Comparison of ENCODE assay signal across 1 cellular context in genomic region chr9:35161713-35162604, GRCh38.
TF ChIP-seq lines count a peak whose summit lies in the region.

UNC13B (plus strand) TSS chr9:35162009; CDS start chr9:35162284, 275 bp downstream.

TF ChIP-seq in HepG2, 621 proteins besides CTCF, POLR2A, EP300 and RAD21 (continued from another document and continues in another):
- TF ChIP-seq CENPX (CRISPR knock-in tag; IDR thresholded peaks at IDR 0.05) (no peak), EZH2 (conservative IDR thresholded peaks at IDR 0.05; ENCODE audit: low read depth, low read length) (no peak), HNRNPH1 (optimal IDR thresholded peaks at IDR 0.05; ENCODE audit: low read depth, low read length) (no peak), CEBPG (CRISPR knock-in tag; IDR thresholded peaks at IDR 0.05) (peak; percentile 2; the same call in 1 of the 2 replicates), ZNF564 (CRISPR knock-in tag; IDR thresholded peaks at IDR 0.05) (no peak), PRDM15 (CRISPR knock-in tag; IDR thresholded peaks at IDR 0.05) (0 out of 2 replicates have a peak, but pooled peaks have one; percentile 50), ZNF574 (CRISPR knock-in tag; IDR thresholded peaks at IDR 0.05) (peak; percentile 96), ZSCAN22 (CRISPR knock-in tag; IDR thresholded peaks at IDR 0.05) (no peak), MED1 (CRISPR knock-in tag; IDR thresholded peaks at IDR 0.05) (peak; percentile 71), ZNF468 (CRISPR knock-in tag; IDR thresholded peaks at IDR 0.05) (no peak), ZNF550 (CRISPR knock-in tag; IDR thresholded peaks at IDR 0.05; ENCODE audit: borderline replicate concordance) (peak; percentile 96), ZNF121 (CRISPR knock-in tag; IDR thresholded peaks at IDR 0.05) (no peak), ZNF234 (CRISPR knock-in tag; conservative IDR thresholded peaks at IDR 0.05) (0 out of 2 replicates have a peak, but pooled peaks have one; percentile 61), MLLT10 (CRISPR knock-in tag; IDR thresholded peaks at IDR 0.05) (no peak), NR3C1 (CRISPR knock-in tag; IDR thresholded peaks at IDR 0.05) (no peak), THYN1 (CRISPR knock-in tag; IDR thresholded peaks at IDR 0.05; ENCODE audit: borderline replicate concordance, low read depth) (no peak), ADNP (CRISPR knock-in tag; IDR thresholded peaks at IDR 0.05) (no peak), HNRNPL (IDR thresholded peaks at IDR 0.05; ENCODE audit: low read depth, low read length) (no peak), KDM4B (CRISPR knock-in tag; IDR thresholded peaks at IDR 0.05) (peak; percentile 37), SP4 (CRISPR knock-in tag; IDR thresholded peaks at IDR 0.05) (peak; percentile 91), YEATS4 (CRISPR knock-in tag; IDR thresholded peaks at IDR 0.05; ENCODE audit: borderline replicate concordance) (peak; percentile 69; the same call in 1 of the 2 replicates), ZFP82 (CRISPR knock-in tag; IDR thresholded peaks at IDR 0.05; ENCODE audit: borderline replicate concordance) (no peak), XRCC5 (optimal IDR thresholded peaks at IDR 0.05; ENCODE audit: low read length) (peak; percentile 50), ZNF224 (CRISPR knock-in tag; IDR thresholded peaks at IDR 0.05) (no peak), JUND (CRISPR knock-in tag; IDR thresholded peaks at IDR 0.05) (peak; percentile 81; the same call in 1 of the 2 replicates), ZNF350 (CRISPR knock-in tag; IDR thresholded peaks at IDR 0.05; ENCODE audit: borderline replicate concordance, low read depth) (peak; percentile 98), NFKBIZ (CRISPR knock-in tag; IDR thresholded peaks at IDR 0.05) (no peak), PBX2 (CRISPR knock-in tag; IDR thresholded peaks at IDR 0.05) (no peak), ZNF598 (CRISPR knock-in tag; IDR thresholded peaks at IDR 0.05; ENCODE audit: borderline replicate concordance) (peak; percentile 94; the same call in 1 of the 2 replicates), ZNF589 (CRISPR knock-in tag; conservative IDR thresholded peaks at IDR 0.05) (peak; percentile 53; the same call in 1 of the 2 replicates), LCORL (IDR thresholded peaks at IDR 0.05) (no peak), LCORL (CRISPR knock-in tag; IDR thresholded peaks at IDR 0.05) (peak; percentile 84), ZNF292 (CRISPR knock-in tag; IDR thresholded peaks at IDR 0.05; ENCODE audit: borderline replicate concordance, low read depth) (peak; percentile 98), CEBPB (IDR thresholded peaks at IDR 0.05; ENCODE audit: borderline replicate concordance, low read depth, low read length) (no peak), POGZ (CRISPR knock-in tag; IDR thresholded peaks at IDR 0.05) (peak; percentile 85)
- TF ChIP-seq, protein P1, sequence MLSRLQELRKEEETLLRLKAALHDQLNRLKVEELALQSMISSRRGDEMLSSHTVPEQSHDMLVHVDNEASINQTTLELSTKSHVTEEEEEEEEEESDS (CRISPR knock-in tag; IDR thresholded peaks at IDR 0.05; ENCODE audit: borderline replicate concordance), result no peak
- TF ChIP-seq, protein P2, sequence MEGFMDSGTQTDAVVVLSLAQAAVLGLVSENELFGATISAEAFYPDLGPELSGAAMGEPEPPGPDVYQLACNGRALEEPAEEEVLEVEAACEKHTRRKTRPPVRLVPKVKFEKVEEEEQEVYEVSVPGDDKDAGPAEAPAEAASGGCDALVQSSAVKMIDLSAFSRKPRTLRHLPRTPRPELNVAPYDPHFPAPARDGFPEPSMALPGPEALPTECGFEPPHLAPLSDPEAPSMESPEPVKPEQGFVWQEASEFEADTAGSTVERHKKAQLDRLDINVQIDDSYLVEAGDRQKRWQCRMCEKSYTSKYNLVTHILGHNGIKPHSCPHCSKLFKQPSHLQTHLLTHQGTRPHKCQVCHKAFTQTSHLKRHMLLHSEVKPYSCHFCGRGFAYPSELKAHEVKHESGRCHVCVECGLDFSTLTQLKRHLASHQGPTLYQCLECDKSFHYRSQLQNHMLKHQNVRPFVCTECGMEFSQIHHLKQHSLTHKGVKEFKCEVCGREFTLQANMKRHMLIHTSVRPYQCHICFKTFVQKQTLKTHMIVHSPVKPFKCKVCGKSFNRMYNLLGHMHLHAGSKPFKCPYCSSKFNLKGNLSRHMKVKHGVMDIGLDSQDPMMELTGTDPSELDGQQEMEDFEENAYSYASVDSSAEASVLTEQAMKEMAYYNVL (CRISPR knock-in tag; IDR thresholded peaks at IDR 0.05; ENCODE audit: borderline replicate concordance), result peak; percentile 30; the same call in 1 of the 2 replicates
- TF ChIP-seq, protein P3, sequence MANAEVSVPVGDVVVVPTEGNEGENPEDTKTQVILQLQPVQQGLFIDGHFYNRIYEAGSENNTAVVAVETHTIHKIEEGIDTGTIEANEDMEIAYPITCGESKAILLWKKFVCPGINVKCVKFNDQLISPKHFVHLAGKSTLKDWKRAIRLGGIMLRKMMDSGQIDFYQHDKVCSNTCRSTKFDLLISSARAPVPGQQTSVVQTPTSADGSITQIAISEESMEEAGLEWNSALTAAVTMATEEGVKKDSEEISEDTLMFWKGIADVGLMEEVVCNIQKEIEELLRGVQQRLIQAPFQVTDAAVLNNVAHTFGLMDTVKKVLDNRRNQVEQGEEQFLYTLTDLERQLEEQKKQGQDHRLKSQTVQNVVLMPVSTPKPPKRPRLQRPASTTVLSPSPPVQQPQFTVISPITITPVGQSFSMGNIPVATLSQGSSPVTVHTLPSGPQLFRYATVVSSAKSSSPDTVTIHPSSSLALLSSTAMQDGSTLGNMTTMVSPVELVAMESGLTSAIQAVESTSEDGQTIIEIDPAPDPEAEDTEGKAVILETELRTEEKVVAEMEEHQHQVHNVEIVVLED (CRISPR knock-in tag; IDR thresholded peaks at IDR 0.05; ENCODE audit: borderline replicate concordance), result peak; percentile 71; the same call in 1 of the 2 replicates
- TF ChIP-seq, protein P4, sequence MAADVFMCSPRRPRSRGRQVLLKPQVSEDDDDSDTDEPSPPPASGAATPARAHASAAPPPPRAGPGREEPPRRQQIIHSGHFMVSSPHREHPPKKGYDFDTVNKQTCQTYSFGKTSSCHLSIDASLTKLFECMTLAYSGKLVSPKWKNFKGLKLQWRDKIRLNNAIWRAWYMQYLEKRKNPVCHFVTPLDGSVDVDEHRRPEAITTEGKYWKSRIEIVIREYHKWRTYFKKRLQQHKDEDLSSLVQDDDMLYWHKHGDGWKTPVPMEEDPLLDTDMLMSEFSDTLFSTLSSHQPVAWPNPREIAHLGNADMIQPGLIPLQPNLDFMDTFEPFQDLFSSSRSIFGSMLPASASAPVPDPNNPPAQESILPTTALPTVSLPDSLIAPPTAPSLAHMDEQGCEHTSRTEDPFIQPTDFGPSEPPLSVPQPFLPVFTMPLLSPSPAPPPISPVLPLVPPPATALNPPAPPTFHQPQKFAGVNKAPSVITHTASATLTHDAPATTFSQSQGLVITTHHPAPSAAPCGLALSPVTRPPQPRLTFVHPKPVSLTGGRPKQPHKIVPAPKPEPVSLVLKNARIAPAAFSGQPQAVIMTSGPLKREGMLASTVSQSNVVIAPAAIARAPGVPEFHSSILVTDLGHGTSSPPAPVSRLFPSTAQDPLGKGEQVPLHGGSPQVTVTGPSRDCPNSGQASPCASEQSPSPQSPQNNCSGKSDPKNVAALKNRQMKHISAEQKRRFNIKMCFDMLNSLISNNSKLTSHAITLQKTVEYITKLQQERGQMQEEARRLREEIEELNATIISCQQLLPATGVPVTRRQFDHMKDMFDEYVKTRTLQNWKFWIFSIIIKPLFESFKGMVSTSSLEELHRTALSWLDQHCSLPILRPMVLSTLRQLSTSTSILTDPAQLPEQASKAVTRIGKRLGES (CRISPR knock-in tag; IDR thresholded peaks at IDR 0.05; ENCODE audit: borderline replicate concordance), result 0 out of 2 replicates have a peak, but pooled peaks have one; percentile 49
- TF ChIP-seq, protein P5, sequence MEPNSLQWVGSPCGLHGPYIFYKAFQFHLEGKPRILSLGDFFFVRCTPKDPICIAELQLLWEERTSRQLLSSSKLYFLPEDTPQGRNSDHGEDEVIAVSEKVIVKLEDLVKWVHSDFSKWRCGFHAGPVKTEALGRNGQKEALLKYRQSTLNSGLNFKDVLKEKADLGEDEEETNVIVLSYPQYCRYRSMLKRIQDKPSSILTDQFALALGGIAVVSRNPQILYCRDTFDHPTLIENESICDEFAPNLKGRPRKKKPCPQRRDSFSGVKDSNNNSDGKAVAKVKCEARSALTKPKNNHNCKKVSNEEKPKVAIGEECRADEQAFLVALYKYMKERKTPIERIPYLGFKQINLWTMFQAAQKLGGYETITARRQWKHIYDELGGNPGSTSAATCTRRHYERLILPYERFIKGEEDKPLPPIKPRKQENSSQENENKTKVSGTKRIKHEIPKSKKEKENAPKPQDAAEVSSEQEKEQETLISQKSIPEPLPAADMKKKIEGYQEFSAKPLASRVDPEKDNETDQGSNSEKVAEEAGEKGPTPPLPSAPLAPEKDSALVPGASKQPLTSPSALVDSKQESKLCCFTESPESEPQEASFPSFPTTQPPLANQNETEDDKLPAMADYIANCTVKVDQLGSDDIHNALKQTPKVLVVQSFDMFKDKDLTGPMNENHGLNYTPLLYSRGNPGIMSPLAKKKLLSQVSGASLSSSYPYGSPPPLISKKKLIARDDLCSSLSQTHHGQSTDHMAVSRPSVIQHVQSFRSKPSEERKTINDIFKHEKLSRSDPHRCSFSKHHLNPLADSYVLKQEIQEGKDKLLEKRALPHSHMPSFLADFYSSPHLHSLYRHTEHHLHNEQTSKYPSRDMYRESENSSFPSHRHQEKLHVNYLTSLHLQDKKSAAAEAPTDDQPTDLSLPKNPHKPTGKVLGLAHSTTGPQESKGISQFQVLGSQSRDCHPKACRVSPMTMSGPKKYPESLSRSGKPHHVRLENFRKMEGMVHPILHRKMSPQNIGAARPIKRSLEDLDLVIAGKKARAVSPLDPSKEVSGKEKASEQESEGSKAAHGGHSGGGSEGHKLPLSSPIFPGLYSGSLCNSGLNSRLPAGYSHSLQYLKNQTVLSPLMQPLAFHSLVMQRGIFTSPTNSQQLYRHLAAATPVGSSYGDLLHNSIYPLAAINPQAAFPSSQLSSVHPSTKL (CRISPR knock-in tag; IDR thresholded peaks at IDR 0.05), result peak; percentile 39; the same call in 1 of the 2 replicates
